ENCODE assay signal across 1 cellular context in the genomic region with DNA sequence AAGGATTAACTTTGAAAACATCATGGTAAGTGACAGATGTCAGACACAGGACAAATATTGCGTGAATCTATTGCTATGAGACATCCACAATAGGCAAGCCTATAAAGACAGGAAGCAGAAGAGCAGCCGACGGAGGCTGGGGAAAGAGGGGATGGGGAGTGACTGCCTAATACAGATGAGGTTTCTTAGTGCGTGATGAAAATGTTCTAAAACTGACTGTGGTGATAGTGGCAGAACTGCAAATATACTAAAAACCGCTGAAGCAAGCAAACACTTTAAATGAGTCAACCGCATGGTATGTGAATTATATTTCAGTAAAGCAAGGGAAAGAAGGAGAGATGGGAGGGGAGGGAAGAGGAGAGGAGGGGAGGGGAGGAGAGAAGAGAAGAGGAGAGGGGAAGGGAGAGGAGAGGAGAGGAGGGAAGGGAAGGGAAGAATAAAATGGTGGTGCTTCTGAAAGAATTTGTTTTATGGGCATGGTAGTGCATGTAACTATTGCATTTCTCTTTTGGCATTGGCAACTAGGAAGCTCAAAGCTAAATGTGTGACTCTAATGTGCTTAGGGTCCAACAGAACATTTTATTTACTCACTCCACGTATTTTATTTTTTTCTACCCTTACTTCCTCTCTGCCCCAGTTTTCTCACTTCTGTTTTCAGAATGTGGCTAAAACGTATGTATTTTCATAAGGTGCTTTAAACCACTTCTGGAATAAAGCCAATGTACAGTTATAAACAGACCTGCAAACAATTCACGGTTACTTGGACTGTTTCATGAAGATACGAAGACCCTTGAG.
TF ChIP-seq lines count a peak whose summit lies in the region.

No MANE protein-coding gene starts in this region.

TF ChIP-seq in HEK293, 187 proteins besides CTCF, POLR2A, EP300 and RAD21 (continued from another document):
- no peak for TF ChIP-seq ZNF837 (tag by site-specific recombination; IDR thresholded peaks at IDR 0.05)
- TF ChIP-seq, protein P1, sequence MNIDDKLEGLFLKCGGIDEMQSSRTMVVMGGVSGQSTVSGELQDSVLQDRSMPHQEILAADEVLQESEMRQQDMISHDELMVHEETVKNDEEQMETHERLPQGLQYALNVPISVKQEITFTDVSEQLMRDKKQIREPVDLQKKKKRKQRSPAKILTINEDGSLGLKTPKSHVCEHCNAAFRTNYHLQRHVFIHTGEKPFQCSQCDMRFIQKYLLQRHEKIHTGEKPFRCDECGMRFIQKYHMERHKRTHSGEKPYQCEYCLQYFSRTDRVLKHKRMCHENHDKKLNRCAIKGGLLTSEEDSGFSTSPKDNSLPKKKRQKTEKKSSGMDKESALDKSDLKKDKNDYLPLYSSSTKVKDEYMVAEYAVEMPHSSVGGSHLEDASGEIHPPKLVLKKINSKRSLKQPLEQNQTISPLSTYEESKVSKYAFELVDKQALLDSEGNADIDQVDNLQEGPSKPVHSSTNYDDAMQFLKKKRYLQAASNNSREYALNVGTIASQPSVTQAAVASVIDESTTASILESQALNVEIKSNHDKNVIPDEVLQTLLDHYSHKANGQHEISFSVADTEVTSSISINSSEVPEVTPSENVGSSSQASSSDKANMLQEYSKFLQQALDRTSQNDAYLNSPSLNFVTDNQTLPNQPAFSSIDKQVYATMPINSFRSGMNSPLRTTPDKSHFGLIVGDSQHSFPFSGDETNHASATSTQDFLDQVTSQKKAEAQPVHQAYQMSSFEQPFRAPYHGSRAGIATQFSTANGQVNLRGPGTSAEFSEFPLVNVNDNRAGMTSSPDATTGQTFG (tag by site-specific recombination; IDR thresholded peaks at IDR 0.05; ENCODE audit: borderline replicate concordance), result no peak
- TF ChIP-seq ZNF391 (tag by site-specific recombination; IDR thresholded peaks at IDR 0.05; ENCODE audit: borderline replicate concordance, low read depth), result no peak
- TF ChIP-seq ZNF404 (tag by site-specific recombination; IDR thresholded peaks at IDR 0.05), result no peak
- no peak for TF ChIP-seq ZSCAN30 (tag by site-specific recombination; IDR thresholded peaks at IDR 0.05)
- TF ChIP-seq ZNF324 (tag by site-specific recombination; IDR thresholded peaks at IDR 0.05), result no peak
- TF ChIP-seq ZNF350 (tag by site-specific recombination; IDR thresholded peaks at IDR 0.05), result no peak
- no peak for TF ChIP-seq ZNF560 (tag by site-specific recombination; IDR thresholded peaks at IDR 0.05; ENCODE audit: borderline replicate concordance)
- TF ChIP-seq PRDM6 (tag by site-specific recombination; IDR thresholded peaks at IDR 0.05), result peak; percentile 60
- no peak for TF ChIP-seq BCL11A (tag by site-specific recombination; IDR thresholded peaks at IDR 0.05; ENCODE audit: low read depth)
- peak; percentile 34; the same call in 1 of the 2 replicates for TF ChIP-seq MZF1 (tag by site-specific recombination; IDR thresholded peaks at IDR 0.05; ENCODE audit: borderline replicate concordance)
- TF ChIP-seq ZNF561 (tag by site-specific recombination; IDR thresholded peaks at IDR 0.05; ENCODE audit: borderline replicate concordance), result no peak
